ENCODE assay signal across 12 cellular contexts in the genomic region with DNA sequence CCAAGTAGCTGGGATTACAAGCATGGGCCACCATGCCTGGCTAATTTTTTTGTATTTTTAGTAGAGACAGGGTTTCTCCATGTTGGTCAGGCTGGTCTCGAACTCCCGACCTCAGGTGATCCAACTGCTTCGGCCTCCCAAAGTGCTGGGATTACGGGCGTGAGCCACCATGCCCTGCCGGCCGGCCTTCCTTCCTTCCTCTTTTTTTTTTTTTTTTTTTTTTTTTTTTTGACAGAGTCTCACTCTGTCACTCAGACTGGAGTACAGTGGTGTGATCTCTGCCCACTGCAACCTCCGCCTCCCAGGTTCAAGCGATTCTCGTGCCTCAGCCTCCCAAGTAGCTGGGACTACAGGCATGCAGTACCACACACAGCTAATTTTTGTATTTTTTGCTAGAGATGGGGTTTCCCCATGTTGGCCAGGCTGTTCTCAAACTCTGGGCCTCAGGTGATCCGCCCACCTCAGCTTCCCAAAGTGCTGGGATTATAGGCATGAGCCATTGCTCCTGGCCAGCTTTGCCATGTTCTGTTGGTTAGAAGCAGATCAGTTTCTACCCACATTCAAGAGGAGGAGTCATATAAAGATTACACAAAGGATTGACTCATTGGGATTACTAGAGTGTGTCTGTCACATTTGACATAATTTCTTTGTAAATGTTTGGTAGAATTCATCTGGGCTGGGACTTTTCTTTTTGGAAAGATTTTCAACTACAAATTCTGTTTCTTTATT. TPM values are rescaled to one million over a fixed set of nuclear protein-coding genes. Genes with fewer than 3 reads are reported as not detected.
A peak's percentile ranks its signal among the peaks of the same experiment; 100 is the strongest.
DNase-seq lines count a peak whose midpoint lies in the region; ATAC-seq and TF ChIP-seq lines count a peak whose summit lies in the region.
"Not testable (repeated sequence)": the region's sequence is repeated elsewhere in the genome, so short reads cannot be mapped to it uniquely, and the experiment has no call there.
"Had no signal": no experiment of that assay in that cellular context is flagged by ENCODE, and none has a peak within 500 bp of the region (broad histone marks: within the 10 kb centered on the region; RNA-seq: fewer than 3 reads in every experiment).

No MANE protein-coding gene starts in this region.

- not testable (repeated sequence) for H3K36me3 ChIP-seq in kidney epithelial cell (ENCODE audit: control insufficient read depth, insufficient read depth, low read length)

- CTCF ChIA-PET in activated CD4-positive, alpha-beta memory T cell treated with anti-CD3 and anti-CD28 coated beads for 36 hours (lab: Charles Lee): not testable (repeated sequence)

- DNase-seq in AG20443 (ENCODE audit: low spot score): peak; percentile 42
- DNase-seq in NCI-H82 (lab: John Stamatoyannopoulos, UW): peak; percentile 20
- DNase-seq in activated CD4-positive, alpha-beta memory T cell treated with anti-CD3 and anti-CD28 coated beads for 36 hours: peak; percentile 59
- not testable (repeated sequence) for DNase-seq in central memory CD8-positive, alpha-beta T cell (ENCODE audit: low spot score in 2 of 2)
- DNase-seq in kidney epithelial cell (ENCODE audit: low read depth): peak; percentile 57
- peak; percentile 58 for DNase-seq in stimulated activated CD4-positive, alpha-beta T cell treated with anti-CD3 and anti-CD28 coated beads, Interleukin-1b, Interleukin-23, amount 100 ng/mL, for 48 hours

- not testable (repeated sequence) for H3K27ac Mint-ChIP-seq in activated CD4-positive, alpha-beta memory T cell treated with anti-CD3 and anti-CD28 coated beads for 36 hours
- peak overlapping the region; percentile 29 for H3K27ac Mint-ChIP-seq in central memory CD8-positive, alpha-beta T cell (ENCODE audit: low read depth)

- not testable (repeated sequence) for H3K4me3 Mint-ChIP-seq in activated CD4-positive, alpha-beta memory T cell treated with anti-CD3 and anti-CD28 coated beads for 36 hours; central memory CD8-positive, alpha-beta T cell

- POLR2A ChIA-PET in activated CD4-positive, alpha-beta memory T cell treated with anti-CD3 and anti-CD28 coated beads for 36 hours (lab: Charles Lee): not testable (repeated sequence)

- not testable (repeated sequence) for H3K9me3 Mint-ChIP-seq in activated CD4-positive, alpha-beta memory T cell treated with anti-CD3 and anti-CD28 coated beads for 36 hours; central memory CD8-positive, alpha-beta T cell

- not testable (repeated sequence) for H3K4me3 ChIP-seq in kidney epithelial cell (ENCODE audit: low read depth, low read length)

- H3K27me3 ChIP-seq in kidney epithelial cell (ENCODE audit: control insufficient read depth, insufficient read depth, low read length): not testable (repeated sequence)

- not testable (repeated sequence) for TF ChIP-seq CTCF in kidney epithelial cell (IDR thresholded peaks at IDR 0.05; ENCODE audit: insufficient read depth, low read length, poor library complexity, severe bottlenecking)

- peak; percentile 64 for ATAC-seq in GM21619 (IDR thresholded peaks at IDR 0.05; ENCODE audit: unreplicated experiment)
- ATAC-seq in HG03354 (IDR thresholded peaks at IDR 0.05; ENCODE audit: poor library complexity, severe bottlenecking, unreplicated experiment): peak; percentile 70
- ATAC-seq in central memory CD8-positive, alpha-beta T cell (replicated peaks; ENCODE audit: extremely low read depth, poor library complexity, severe bottlenecking): not testable (repeated sequence)

- H3K27me3 Mint-ChIP-seq in activated CD4-positive, alpha-beta memory T cell treated with anti-CD3 and anti-CD28 coated beads for 36 hours; central memory CD8-positive, alpha-beta T cell: not testable (repeated sequence)

- intact Hi-C loops in activated CD4-positive, alpha-beta memory T cell treated with anti-CD3 and anti-CD28 coated beads for 36 hours (cut with micrococcal nuclease): loop anchor here (1.0 kb wide), 1 partner anchor 23 kb away; a partner anchor contains a TSS

- not testable (repeated sequence) for H3K36me3 Mint-ChIP-seq in activated CD4-positive, alpha-beta memory T cell treated with anti-CD3 and anti-CD28 coated beads for 36 hours; central memory CD8-positive, alpha-beta T cell (ENCODE audit: insufficient read depth)

- peaks cover 29% of the 10 kb centered on the region for H3K4me1 Mint-ChIP-seq in activated CD4-positive, alpha-beta memory T cell treated with anti-CD3 and anti-CD28 coated beads for 36 hours (ENCODE audit: low read depth)
- H3K4me1 Mint-ChIP-seq in central memory CD8-positive, alpha-beta T cell: peaks cover 32% of the 10 kb centered on the region

RNA-seq across cellular contexts. Expression of a gene that starts 4.4 kb away (rescaled TPM):
- total RNA-seq in activated CD4-positive, alpha-beta memory T cell treated with anti-CD3 and anti-CD28 coated beads for 36 hours: not detected
- not detected in 2 replicates for total RNA-seq in kidney epithelial cell
- total RNA-seq: activated CD8-positive, alpha-beta memory T cell treated with anti-CD3 and anti-CD28 coated beads for 36 hours; body of pancreas; frontal cortex; right atrium auricular region had no signal

RNA-seq across cellular contexts. Expression of a gene that starts 22.3 kb away (rescaled TPM):
- 1 to 10 TPM; 7.2 to 9.5 TPM for total RNA-seq in activated CD4-positive, alpha-beta memory T cell treated with anti-CD3 and anti-CD28 coated beads for 36 hours
- total RNA-seq in kidney epithelial cell: 15.6 and 18.5 TPM in 2 replicates
